ENCODE assay signal across 8 cellular contexts in the genomic region with DNA sequence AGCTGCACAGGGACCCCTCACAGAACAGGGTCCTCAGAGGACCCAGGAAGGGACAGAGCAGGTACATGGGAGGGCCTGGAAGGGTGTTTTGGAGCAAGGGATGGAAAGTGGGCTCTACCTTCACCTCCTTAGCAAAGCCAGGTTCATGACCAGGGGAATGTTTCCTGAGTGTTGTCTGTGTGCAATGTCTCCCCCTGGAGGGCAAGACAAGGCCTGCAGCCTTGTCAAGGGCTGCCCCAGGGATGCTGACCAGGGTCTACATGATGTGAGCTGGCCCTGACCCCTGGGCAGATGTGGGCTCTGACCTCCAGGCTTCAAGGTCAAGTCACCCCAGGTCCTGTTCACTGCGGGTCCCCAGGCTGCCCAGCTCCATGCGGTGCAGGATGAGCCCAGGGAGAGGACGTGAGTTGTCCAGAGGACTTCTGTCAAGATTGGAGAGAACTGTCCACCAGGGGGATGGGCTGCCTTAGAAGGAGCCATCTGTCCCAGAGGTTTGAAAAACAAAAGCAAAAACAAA. TPM values are rescaled to one million over a fixed set of nuclear protein-coding genes. Genes with fewer than 3 reads are reported as not detected.
DNase-seq lines count a peak whose midpoint lies in the region; ATAC-seq and TF ChIP-seq lines count a peak whose summit lies in the region.

No MANE protein-coding gene starts in this region.

- peaks cover 0 to under 1% (median 0%) of the 10 kb centered on the region in 5 donors for H3K27me3 Mint-ChIP-seq in naive thymus-derived CD4-positive, alpha-beta T cell

- H3K9me3 Mint-ChIP-seq in naive thymus-derived CD4-positive, alpha-beta T cell = no peaks in the 10 kb centered on the region
- H3K9me3 Mint-ChIP-seq in stimulated activated effector memory CD8-positive, alpha-beta T cell treated with anti-CD3 and anti-CD28 coated beads, Interleukin-12 subunit alpha, Interleukin-12 subunit beta, amount 100 ng/mL, for 72 hours = no peaks in the 10 kb centered on the region

- no peaks in the 10 kb centered on the region for H3K27me3 ChIP-seq in esophagus muscularis mucosa
- no peaks in the 10 kb centered on the region for H3K27me3 ChIP-seq in naive thymus-derived CD4-positive, alpha-beta T cell (ENCODE audit: control insufficient read depth in 2 of 2, insufficient read depth in 2 of 2, low read length in 2 of 2)

- H3K4me3 ChIP-seq in esophagus muscularis mucosa = no peak overlapping the region
- H3K4me3 ChIP-seq in naive thymus-derived CD4-positive, alpha-beta T cell (ENCODE audit: low read length) = peak overlapping the region; percentile 53

- peak overlapping the region in 1 of 4 donors; percentile 39 for H3K27ac ChIP-seq in esophagus muscularis mucosa (replicated peaks in 1 of 4)
- H3K27ac ChIP-seq in naive thymus-derived CD4-positive, alpha-beta T cell (ENCODE audit: low read depth, low read length) = peak overlapping the region; percentile 72

- no peak for TF ChIP-seq EP300 in esophagus muscularis mucosa (IDR thresholded peaks at IDR 0.05)

- no peaks in the 10 kb centered on the region for H3K36me3 ChIP-seq in esophagus muscularis mucosa
- no peaks in the 10 kb centered on the region for H3K36me3 ChIP-seq in naive thymus-derived CD4-positive, alpha-beta T cell (ENCODE audit: control insufficient read depth in 2 of 3, insufficient read depth in 3 of 3, low read length in 3 of 3)

- TF ChIP-seq POLR2A in esophagus muscularis mucosa (IDR thresholded peaks at IDR 0.05; ENCODE audit: low read depth) = no peak

- peaks cover 9 to 13% (median 12%) of the 10 kb centered on the region in 4 donors for H3K4me1 ChIP-seq in esophagus muscularis mucosa
- H3K4me1 ChIP-seq in naive thymus-derived CD4-positive, alpha-beta T cell (ENCODE audit: control insufficient read depth in 2 of 2, insufficient read depth in 2 of 2, low read length in 2 of 2) = peaks cover 18 to 21% of the 10 kb centered on the region in 2 donors

- no peaks in the 10 kb centered on the region for H3K9me3 ChIP-seq in esophagus muscularis mucosa
- H3K9me3 ChIP-seq in naive thymus-derived CD4-positive, alpha-beta T cell (ENCODE audit: control insufficient read depth in 2 of 3, low read length in 3 of 3) = no peaks in the 10 kb centered on the region

- peak; percentile 62 for ATAC-seq in GM19455 (IDR thresholded peaks at IDR 0.05; ENCODE audit: unreplicated experiment)
- peak; percentile 94 for ATAC-seq in naive thymus-derived CD4-positive, alpha-beta T cell
- ATAC-seq in stimulated activated effector memory CD8-positive, alpha-beta T cell treated with anti-CD3 and anti-CD28 coated beads, Interleukin-12 subunit alpha, Interleukin-12 subunit beta, amount 100 ng/mL, for 72 hours = peak; percentile 81

- POLR2A ChIA-PET in naive thymus-derived CD4-positive, alpha-beta T cell (lab: Charles Lee) = interaction anchor here (0.9 to 2.3 kb wide), 3 partner anchors 13 to 452 kb away, joined by 3 to 18 read pairs (median 4); no protein-coding TSS in a partner anchor

- CTCF ChIA-PET in naive thymus-derived CD4-positive, alpha-beta T cell (lab: Charles Lee) = interaction anchor here (0.8 to 9.2 kb wide), 10 partner anchors 17 to 110 kb away, joined by 3 to 152 read pairs (median 4); no protein-coding TSS in a partner anchor

- peak; percentile 62 to 78 (median 65) for TF ChIP-seq CTCF in esophagus muscularis mucosa (IDR thresholded peaks at IDR 0.05)

- intact Hi-C loops in esophagus muscularis mucosa (cut with DNase I) = loop anchor here (2.0 kb wide), 1 partner anchor 79 kb away; no protein-coding TSS in a partner anchor
- intact Hi-C loops in naive thymus-derived CD4-positive, alpha-beta T cell (cut with micrococcal nuclease) = loop anchor here (1.0 to 2.0 kb wide), 3 partner anchors 15 to 79 kb away; no protein-coding TSS in a partner anchor

- 89% methylated on average over 3 of the region's 3 CpGs for WGBS in esophagus muscularis mucosa

- peak overlapping the region; percentile 70 to 96 (median 93) for H3K27ac Mint-ChIP-seq in naive thymus-derived CD4-positive, alpha-beta T cell
- peak overlapping the region; percentile 89 for H3K27ac Mint-ChIP-seq in stimulated activated effector memory CD8-positive, alpha-beta T cell treated with anti-CD3 and anti-CD28 coated beads, Interleukin-12 subunit alpha, Interleukin-12 subunit beta, amount 100 ng/mL, for 72 hours

- H3K4me3 Mint-ChIP-seq in naive thymus-derived CD4-positive, alpha-beta T cell = peak overlapping the region; percentile 77 to 98 (median 87)
- H3K4me3 Mint-ChIP-seq in stimulated activated effector memory CD8-positive, alpha-beta T cell treated with anti-CD3 and anti-CD28 coated beads, Interleukin-12 subunit alpha, Interleukin-12 subunit beta, amount 100 ng/mL, for 72 hours = peak overlapping the region; percentile 63

- H3K4me1 Mint-ChIP-seq in naive thymus-derived CD4-positive, alpha-beta T cell = peaks cover 31 to 51% (median 40%) of the 10 kb centered on the region in 7 donors
- H3K4me1 Mint-ChIP-seq in stimulated activated effector memory CD8-positive, alpha-beta T cell treated with anti-CD3 and anti-CD28 coated beads, Interleukin-12 subunit alpha, Interleukin-12 subunit beta, amount 100 ng/mL, for 72 hours = peaks cover 21% of the 10 kb centered on the region

- peaks cover 0 to 19% (median 2%) of the 10 kb centered on the region in 5 donors for H3K36me3 Mint-ChIP-seq in naive thymus-derived CD4-positive, alpha-beta T cell
- no peaks in the 10 kb centered on the region for H3K36me3 Mint-ChIP-seq in stimulated activated effector memory CD8-positive, alpha-beta T cell treated with anti-CD3 and anti-CD28 coated beads, Interleukin-12 subunit alpha, Interleukin-12 subunit beta, amount 100 ng/mL, for 72 hours

- DNase-seq in AG20443 (ENCODE audit: low spot score) = peak; percentile 80
- DNase-seq in NCI-H2227 treated with DMSO at 0.1 percent for 48 hours (lab: John Stamatoyannopoulos, UW) = peak; percentile 50
- peak; percentile 54 for DNase-seq in activated T-cell treated with anti-CD3 and anti-CD28 coated beads for 1 hour (ENCODE audit: low read depth)
- no peak for DNase-seq in esophagus muscularis mucosa (ENCODE audit: extremely low spot score)
- DNase-seq in naive thymus-derived CD4-positive, alpha-beta T cell = peak; percentile 45 to 76 (median 64)
- DNase-seq in stimulated activated effector memory CD8-positive, alpha-beta T cell treated with anti-CD3 and anti-CD28 coated beads, Interleukin-12 subunit alpha, Interleukin-12 subunit beta, amount 100 ng/mL, for 72 hours (ENCODE audit: low spot score in 2 of 2) = peak; percentile 65 to 86
- DNase-seq in NCI-H128 (lab: John Stamatoyannopoulos, UW; ENCODE audit: unreplicated experiment) = no peak

RNA-seq across cellular contexts. Expression of a gene that starts 1.0 kb away (rescaled TPM):
- 1 to 10 TPM; 1.2 to 3.1 (median 1.7) TPM for total RNA-seq in esophagus muscularis mucosa
- total RNA-seq in naive thymus-derived CD4-positive, alpha-beta T cell = 10 to 100 TPM in 1 of 5 experiments, 1 to 10 TPM in 4; 2.5 to 46.6 (median 7.6) TPM
- 1 to 10 TPM; 2.3 to 4.3 TPM for polyA plus RNA-seq in naive thymus-derived CD4-positive, alpha-beta T cell

Comparison
In these comparisons a context has a peak if more than half of its experiments do, and no peak if none do; other contexts are left out.
1. DNase-seq: peak in AG20443 (single experiment), NCI-H2227 treated with DMSO at 0.1 percent for 48 hours (single experiment), activated T-cell treated with anti-CD3 and anti-CD28 coated beads for 1 hour (single experiment), naive thymus-derived CD4-positive, alpha-beta T cell (9 of 9) and stimulated activated effector memory CD8-positive, alpha-beta T cell treated with anti-CD3 and anti-CD28 coated beads, Interleukin-12 subunit alpha, Interleukin-12 subunit beta, amount 100 ng/mL, for 72 hours (2 of 2); none in esophagus muscularis mucosa (single experiment) and NCI-H128 (single experiment).
2. Peak in every context shown above with its lines, with median percentiles within 50 percentile points of each other: ATAC-seq.